In genomic region chr1:228066891-228067654, GRCh38 we compare ENCODE assay signal across 25 cellular contexts.
"Had no signal": no experiment of that assay in that cellular context is flagged by ENCODE, and none has a peak within 500 bp of the region (broad histone marks: within the 10 kb centered on the region; RNA-seq: fewer than 3 reads in every experiment).

No MANE protein-coding gene starts in this region.

- H3K4me3 Mint-ChIP-seq: activated T-cell treated with anti-CD3 and anti-CD28 coated beads, Interleukin-2, amount 50 U/mL, for 72 hours; dendritic cell treated with granulocyte-macrophage colony-stimulating factor and Interleukin-4, amounts not matched to agents 40 ng/mL and 50 ng/mL, for 4 days; immature natural killer cell; natural killer cell treated with Interleukin-12 subunit alpha and Interleukin-12 subunit beta and Interleukin-15 and Interleukin-18, amount 100 ng/mL, for 72 hours; stimulated activated naive B cell treated with anti-CD40 and anti-IgM and Interleukin-4, amounts not matched to agents 10 μg/mL and 1 μg/mL and 100 μg/mL, for 72 hours had no signal

- ATAC-seq: activated naive CD4-positive, alpha-beta T cell treated with anti-CD3 and anti-CD28 coated beads, Interleukin-2, amount 50 U/mL, for 72 hours; activated T-cell treated with anti-CD3 and anti-CD28 coated beads, Interleukin-2, amount 50 U/mL, for 72 hours; foreskin keratinocyte; natural killer cell treated with Interleukin-12 subunit alpha and Interleukin-12 subunit beta and Interleukin-15 and Interleukin-18, amount 100 ng/mL, for 72 hours; right lobe of liver; stimulated activated naive B cell treated with anti-CD40 and anti-IgM and Interleukin-4, amounts not matched to agents 10 μg/mL and 1 μg/mL and 100 μg/mL, for 72 hours had no signal

- H3K4me1 Mint-ChIP-seq: immature natural killer cell had no signal

- H3K79me2 ChIP-seq: hepatocyte, parathyroid adenoma had no signal

- H3K27me3 ChIP-seq: right lobe of liver had no signal

- H3K36me3 Mint-ChIP-seq: activated naive CD4-positive, alpha-beta T cell treated with anti-CD3 and anti-CD28 coated beads, Interleukin-2, amount 50 U/mL, for 72 hours; immature natural killer cell; natural killer cell treated with Interleukin-12 subunit alpha and Interleukin-12 subunit beta and Interleukin-15 and Interleukin-18, amount 100 ng/mL, for 72 hours; stimulated activated naive B cell treated with anti-CD40 and anti-IgM and Interleukin-4, amounts not matched to agents 10 μg/mL and 1 μg/mL and 100 μg/mL, for 72 hours had no signal

- H3K27ac ChIP-seq: ascending aorta, brain microvascular endothelial cell, foreskin keratinocyte, hepatocyte, left ventricle myocardium inferior, parathyroid adenoma, right lobe of liver, skin epidermis, thoracic aorta, upper lobe of left lung had no signal

- H3K9ac ChIP-seq: parathyroid adenoma had no signal

- H3K4me2 ChIP-seq: hepatocyte had no signal

- H3K4me3 ChIP-seq: ascending aorta, hepatocyte, left ventricle myocardium inferior, right lobe of liver, skin epidermis, thoracic aorta, upper lobe of left lung had no signal

- H3K36me3 ChIP-seq: ascending aorta, brain microvascular endothelial cell, left ventricle myocardium inferior, right lobe of liver, thoracic aorta, upper lobe of left lung had no signal

- H3K27ac Mint-ChIP-seq: activated naive CD4-positive, alpha-beta T cell treated with anti-CD3 and anti-CD28 coated beads, Interleukin-2, amount 50 U/mL, for 72 hours; activated T-cell treated with anti-CD3 and anti-CD28 coated beads, Interleukin-2, amount 50 U/mL, for 72 hours; dendritic cell treated with granulocyte-macrophage colony-stimulating factor and Interleukin-4, amounts not matched to agents 40 ng/mL and 50 ng/mL, for 4 days; immature natural killer cell; natural killer cell treated with Interleukin-12 subunit alpha and Interleukin-12 subunit beta and Interleukin-15 and Interleukin-18, amount 100 ng/mL, for 72 hours; stimulated activated naive B cell treated with anti-CD40 and anti-IgM and Interleukin-4, amounts not matched to agents 10 μg/mL and 1 μg/mL and 100 μg/mL, for 72 hours had no signal

- H3K9me3 Mint-ChIP-seq: activated naive CD4-positive, alpha-beta T cell treated with anti-CD3 and anti-CD28 coated beads, Interleukin-2, amount 50 U/mL, for 72 hours; activated T-cell treated with anti-CD3 and anti-CD28 coated beads, Interleukin-2, amount 50 U/mL, for 72 hours; dendritic cell treated with granulocyte-macrophage colony-stimulating factor and Interleukin-4, amounts not matched to agents 40 ng/mL and 50 ng/mL, for 4 days; immature natural killer cell; natural killer cell treated with Interleukin-12 subunit alpha and Interleukin-12 subunit beta and Interleukin-15 and Interleukin-18, amount 100 ng/mL, for 72 hours; stimulated activated naive B cell treated with anti-CD40 and anti-IgM and Interleukin-4, amounts not matched to agents 10 μg/mL and 1 μg/mL and 100 μg/mL, for 72 hours had no signal

- DNase-seq: activated CD4-positive, alpha-beta T cell treated with anti-CD3 and anti-CD28 coated beads for 1 hour; activated CD4-positive, alpha-beta T cell treated with anti-CD3 and anti-CD28 coated beads, Interleukin-2, amount 50 U/mL, for 1 hour; activated CD8-positive, alpha-beta memory T cell treated with anti-CD3 and anti-CD28 coated beads, Interleukin-2, amount 50 U/mL, for 48 hours; activated gamma-delta T cell; activated T-cell treated with anti-CD3 and anti-CD28 coated beads, Interleukin-2, amount 50 U/mL, for 72 hours; brain microvascular endothelial cell; caudate nucleus; effector CD4-positive, alpha-beta T cell; foreskin keratinocyte; immature natural killer cell; kidney glomerular epithelial cell; left ventricle myocardium inferior; right lobe of liver; stimulated activated CD4-positive, alpha-beta T cell treated with anti-CD3 and anti-CD28 coated beads, Interleukin-2, amount 100 ng/mL, for 24 hours; stimulated activated naive B cell treated with anti-CD40 and anti-IgM and Interleukin-4, amounts not matched to agents 10 μg/mL and 1 μg/mL and 100 μg/mL, for 72 hours; T-helper 1 cell had no signal

- H3K9me3 ChIP-seq: ascending aorta, left ventricle myocardium inferior, right lobe of liver, thoracic aorta, upper lobe of left lung had no signal

- H2AFZ ChIP-seq: hepatocyte, parathyroid adenoma had no signal

- H3K4me1 ChIP-seq: ascending aorta, foreskin keratinocyte, left ventricle myocardium inferior, parathyroid adenoma, right lobe of liver, upper lobe of left lung had no signal
